In the genomic region with DNA sequence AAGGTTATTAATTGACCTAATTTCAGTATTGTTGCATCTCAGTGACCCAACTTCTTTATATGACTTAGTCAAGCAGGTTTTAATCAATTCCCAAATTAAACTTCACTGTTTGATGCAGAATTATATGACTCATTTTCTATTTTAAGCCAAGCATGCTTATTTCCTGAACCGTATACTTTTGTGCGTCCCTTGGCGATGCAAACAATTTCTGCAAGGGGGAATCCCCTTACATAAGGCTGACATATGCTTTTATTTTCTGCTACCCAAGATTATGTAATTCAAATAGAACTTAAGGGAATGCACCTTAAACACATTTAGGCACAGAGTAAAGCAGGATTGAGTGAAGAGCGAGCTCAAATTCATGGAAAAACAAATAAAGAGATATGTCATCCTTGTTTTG, we compare ENCODE assay signal across 1 cellular context.
TF ChIP-seq lines count a peak whose summit lies in the region.

No MANE protein-coding gene starts in this region.

TF ChIP-seq in GM23338, 12 proteins besides CTCF, POLR2A, EP300 and RAD21 (continued from another document):
- TF ChIP-seq, protein P1, sequence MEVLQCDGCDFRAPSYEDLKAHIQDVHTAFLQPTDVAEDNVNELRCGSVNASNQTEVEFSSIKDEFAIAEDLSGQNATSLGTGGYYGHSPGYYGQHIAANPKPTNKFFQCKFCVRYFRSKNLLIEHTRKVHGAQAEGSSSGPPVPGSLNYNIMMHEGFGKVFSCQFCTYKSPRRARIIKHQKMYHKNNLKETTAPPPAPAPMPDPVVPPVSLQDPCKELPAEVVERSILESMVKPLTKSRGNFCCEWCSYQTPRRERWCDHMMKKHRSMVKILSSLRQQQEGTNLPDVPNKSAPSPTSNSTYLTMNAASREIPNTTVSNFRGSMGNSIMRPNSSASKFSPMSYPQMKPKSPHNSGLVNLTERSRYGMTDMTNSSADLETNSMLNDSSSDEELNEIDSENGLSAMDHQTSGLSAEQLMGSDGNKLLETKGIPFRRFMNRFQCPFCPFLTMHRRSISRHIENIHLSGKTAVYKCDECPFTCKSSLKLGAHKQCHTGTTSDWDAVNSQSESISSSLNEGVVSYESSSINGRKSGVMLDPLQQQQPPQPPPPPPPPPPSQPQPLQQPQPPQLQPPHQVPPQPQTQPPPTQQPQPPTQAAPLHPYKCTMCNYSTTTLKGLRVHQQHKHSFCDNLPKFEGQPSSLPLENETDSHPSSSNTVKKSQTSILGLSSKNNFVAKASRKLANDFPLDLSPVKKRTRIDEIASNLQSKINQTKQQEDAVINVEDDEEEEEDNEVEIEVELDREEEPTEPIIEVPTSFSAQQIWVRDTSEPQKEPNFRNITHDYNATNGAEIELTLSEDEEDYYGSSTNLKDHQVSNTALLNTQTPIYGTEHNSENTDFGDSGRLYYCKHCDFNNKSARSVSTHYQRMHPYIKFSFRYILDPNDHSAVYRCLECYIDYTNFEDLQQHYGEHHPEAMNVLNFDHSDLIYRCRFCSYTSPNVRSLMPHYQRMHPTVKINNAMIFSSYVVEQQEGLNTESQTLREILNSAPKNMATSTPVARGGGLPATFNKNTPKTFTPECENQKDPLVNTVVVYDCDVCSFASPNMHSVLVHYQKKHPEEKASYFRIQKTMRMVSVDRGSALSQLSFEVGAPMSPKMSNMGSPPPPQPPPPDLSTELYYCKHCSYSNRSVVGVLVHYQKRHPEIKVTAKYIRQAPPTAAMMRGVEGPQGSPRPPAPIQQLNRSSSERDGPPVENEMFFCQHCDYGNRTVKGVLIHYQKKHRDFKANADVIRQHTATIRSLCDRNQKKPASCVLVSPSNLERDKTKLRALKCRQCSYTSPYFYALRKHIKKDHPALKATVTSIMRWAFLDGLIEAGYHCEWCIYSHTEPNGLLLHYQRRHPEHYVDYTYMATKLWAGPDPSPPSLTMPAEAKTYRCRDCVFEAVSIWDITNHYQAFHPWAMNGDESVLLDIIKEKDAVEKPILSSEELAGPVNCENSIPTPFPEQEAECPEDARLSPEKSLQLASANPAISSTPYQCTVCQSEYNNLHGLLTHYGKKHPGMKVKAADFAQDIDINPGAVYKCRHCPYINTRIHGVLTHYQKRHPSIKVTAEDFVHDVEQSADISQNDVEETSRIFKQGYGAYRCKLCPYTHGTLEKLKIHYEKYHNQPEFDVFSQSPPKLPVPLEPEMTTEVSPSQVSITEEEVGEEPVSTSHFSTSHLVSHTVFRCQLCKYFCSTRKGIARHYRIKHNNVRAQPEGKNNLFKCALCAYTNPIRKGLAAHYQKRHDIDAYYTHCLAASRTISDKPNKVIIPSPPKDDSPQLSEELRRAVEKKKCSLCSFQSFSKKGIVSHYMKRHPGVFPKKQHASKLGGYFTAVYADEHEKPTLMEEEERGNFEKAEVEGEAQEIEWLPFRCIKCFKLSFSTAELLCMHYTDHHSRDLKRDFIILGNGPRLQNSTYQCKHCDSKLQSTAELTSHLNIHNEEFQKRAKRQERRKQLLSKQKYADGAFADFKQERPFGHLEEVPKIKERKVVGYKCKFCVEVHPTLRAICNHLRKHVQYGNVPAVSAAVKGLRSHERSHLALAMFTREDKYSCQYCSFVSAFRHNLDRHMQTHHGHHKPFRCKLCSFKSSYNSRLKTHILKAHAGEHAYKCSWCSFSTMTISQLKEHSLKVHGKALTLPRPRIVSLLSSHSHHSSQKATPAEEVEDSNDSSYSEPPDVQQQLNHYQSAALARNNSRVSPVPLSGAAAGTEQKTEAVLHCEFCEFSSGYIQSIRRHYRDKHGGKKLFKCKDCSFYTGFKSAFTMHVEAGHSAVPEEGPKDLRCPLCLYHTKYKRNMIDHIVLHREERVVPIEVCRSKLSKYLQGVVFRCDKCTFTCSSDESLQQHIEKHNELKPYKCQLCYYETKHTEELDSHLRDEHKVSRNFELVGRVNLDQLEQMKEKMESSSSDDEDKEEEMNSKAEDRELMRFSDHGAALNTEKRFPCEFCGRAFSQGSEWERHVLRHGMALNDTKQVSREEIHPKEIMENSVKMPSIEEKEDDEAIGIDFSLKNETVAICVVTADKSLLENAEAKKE (CRISPR knock-in tag; IDR thresholded peaks at IDR 0.05): no peak
- TF ChIP-seq EZH2phosphoT487 (IDR thresholded peaks at IDR 0.05; ENCODE audit: unreplicated experiment): no peak
- TF ChIP-seq JUNB (IDR thresholded peaks at IDR 0.05; ENCODE audit: unreplicated experiment): no peak
- no peak for TF ChIP-seq NANOG (IDR thresholded peaks at IDR 0.05; ENCODE audit: borderline replicate concordance)
- no peak for TF ChIP-seq ZNF331 (CRISPR knock-in tag; IDR thresholded peaks at IDR 0.05; ENCODE audit: low read depth)
- TF ChIP-seq, protein P2, sequence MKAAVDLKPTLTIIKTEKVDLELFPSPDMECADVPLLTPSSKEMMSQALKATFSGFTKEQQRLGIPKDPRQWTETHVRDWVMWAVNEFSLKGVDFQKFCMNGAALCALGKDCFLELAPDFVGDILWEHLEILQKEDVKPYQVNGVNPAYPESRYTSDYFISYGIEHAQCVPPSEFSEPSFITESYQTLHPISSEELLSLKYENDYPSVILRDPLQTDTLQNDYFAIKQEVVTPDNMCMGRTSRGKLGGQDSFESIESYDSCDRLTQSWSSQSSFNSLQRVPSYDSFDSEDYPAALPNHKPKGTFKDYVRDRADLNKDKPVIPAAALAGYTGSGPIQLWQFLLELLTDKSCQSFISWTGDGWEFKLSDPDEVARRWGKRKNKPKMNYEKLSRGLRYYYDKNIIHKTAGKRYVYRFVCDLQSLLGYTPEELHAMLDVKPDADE (IDR thresholded peaks at IDR 0.05): no peak
- TF ChIP-seq ZNF114 (CRISPR knock-in tag; IDR thresholded peaks at IDR 0.05): no peak
- TF ChIP-seq CREB1 (CRISPR knock-in tag; IDR thresholded peaks at IDR 0.05; ENCODE audit: low read depth): no peak
- TF ChIP-seq STAT1 (IDR thresholded peaks at IDR 0.05; ENCODE audit: unreplicated experiment): no peak
- no peak for TF ChIP-seq REST (IDR thresholded peaks at IDR 0.05; ENCODE audit: unreplicated experiment)
- TF ChIP-seq POLR2AphosphoS5 (IDR thresholded peaks at IDR 0.05; ENCODE audit: low read depth): no peak
